9 cellular contexts compared by ENCODE assay signal in genomic region chr11:69637601-69637955, GRCh38. TPM values are rescaled to one million over a fixed set of nuclear protein-coding genes. Genes with fewer than 3 reads are reported as not detected.
DNase-seq lines count a peak whose midpoint lies in the region; ATAC-seq, FAIRE-seq and TF ChIP-seq lines count a peak whose summit lies in the region.
"Had no signal": no experiment of that assay in that cellular context is flagged by ENCODE, and none has a peak within 500 bp of the region (broad histone marks: within the 10 kb centered on the region; RNA-seq: fewer than 3 reads in every experiment).

No MANE protein-coding gene starts in this region.

- no peak for TF ChIP-seq RAD21 in A549 (conservative IDR thresholded peaks at IDR 0.05 in 1 of 2, IDR thresholded peaks at IDR 0.05 in 1 of 2)

- H3K4me1 ChIP-seq in A549: peaks cover 17% of the 10 kb centered on the region
- peaks cover 4 to 51% of the 10 kb centered on the region in 2 donors for H3K4me1 ChIP-seq in muscle layer of duodenum (ENCODE audit: control insufficient read depth in 1 of 2, insufficient read depth in 2 of 2, low read length in 2 of 2)

- H3K27me3 ChIP-seq in muscle layer of duodenum (ENCODE audit: low read depth, low read length): peaks cover 7% of the 10 kb centered on the region

- H3K4me2 ChIP-seq in A549: peak overlapping the region; percentile 88

- no peak for DNase-seq in A549 (ENCODE audit: low read depth in 1 of 2, low spot score in 1 of 2)
- DNase-seq in HFF-Myc (ENCODE audit: extremely low read depth, low read depth): no peak
- peak; percentile 73 for DNase-seq in ecto neural progenitor cell (ENCODE audit: low spot score)
- DNase-seq in SKM-1 (lab: John Stamatoyannopoulos, UW; ENCODE audit: unreplicated experiment): no peak
- DNase-seq in activated CD4-positive, CD25-positive, alpha-beta regulatory T cell treated with anti-CD3 and anti-CD28 coated beads, Interleukin-2, amount 50 U/mL, for 72 hours: no peak
- DNase-seq in CD1c-positive myeloid dendritic cell (ENCODE audit: extremely low spot score): no peak
- DNase-seq: DMS 273 treated with DMSO at 0.1 percent for 48 hours had no signal

- ATAC-seq in A549 (no peak), HG02759 (IDR thresholded peaks at IDR 0.05; ENCODE audit: unreplicated experiment) (no peak)

- H3K36me3 ChIP-seq in muscle layer of duodenum (ENCODE audit: control insufficient read depth in 1 of 2, insufficient read depth in 2 of 2, low read length in 2 of 2): no peaks in the 10 kb centered on the region

- TF ChIP-seq POLR2A in A549 (IDR thresholded peaks at IDR 0.05; ENCODE audit: low read length): no peak

- POLR2A ChIA-PET in A549 (lab: Yijun Ruan, JAX): interaction anchor here (8.9 kb wide), 1 partner anchor 341 kb away, joined by 188 read pairs; the partner anchor contains the start of gene MYEOV

- WGBS in A549 (ENCODE audit: missing lambda C conversion rate): 94% methylated on average over 28 of the region's 28 CpGs

- H3K27ac ChIP-seq in A549 (peak overlapping the region; percentile 95 to 96), muscle layer of duodenum (ENCODE audit: low read length) (no peak overlapping the region)

- no peak for TF ChIP-seq EP300 in A549 (IDR thresholded peaks at IDR 0.05)

- TF ChIP-seq CTCF in A549 (IDR thresholded peaks at IDR 0.05) (no peak), HFF-Myc (IDR thresholded peaks at IDR 0.05; ENCODE audit: low read depth, low read length, missing control alignments) (no peak)

- H3K9me3 ChIP-seq in A549 (no peaks in the 10 kb centered on the region), muscle layer of duodenum (ENCODE audit: control insufficient read depth in 1 of 2, low read length in 2 of 2) (no peaks in the 10 kb centered on the region)

- CTCF ChIA-PET in A549 (lab: Yijun Ruan, JAX): interaction anchor here (1.3 kb wide), 1 partner anchor 341 kb away, joined by 3 read pairs; no protein-coding TSS in a partner anchor

- no peak for FAIRE-seq in A549 (lab: Jason Lieb, UNC)

- no peak overlapping the region for H3K4me3 ChIP-seq in A549
- peak overlapping the region; percentile 99 for H3K4me3 ChIP-seq in HFF-Myc (replicated peaks; ENCODE audit: low read depth, low read length)
- H3K4me3 ChIP-seq in muscle layer of duodenum (ENCODE audit: low read depth in 1 of 2, low read length in 2 of 2): peak overlapping the region; percentile 11 to 53

TF ChIP-seq in A549, 52 proteins besides CTCF, POLR2A, EP300 and RAD21:
- TF ChIP-seq E2F6 (IDR thresholded peaks at IDR 0.05; ENCODE audit: borderline replicate concordance, low read depth): no peak
- no peak for TF ChIP-seq HOXA7 (CRISPR knock-in tag; IDR thresholded peaks at IDR 0.05)
- TF ChIP-seq MAFK (IDR thresholded peaks at IDR 0.05; ENCODE audit: partially characterized antibody): no peak
- TF ChIP-seq ZSCAN20 (CRISPR knock-in tag; IDR thresholded peaks at IDR 0.05): no peak
- no peak for TF ChIP-seq RARB (CRISPR knock-in tag; IDR thresholded peaks at IDR 0.05)
- TF ChIP-seq CHD4 (IDR thresholded peaks at IDR 0.05; ENCODE audit: borderline replicate concordance): no peak
- no peak for TF ChIP-seq CBX8 (IDR thresholded peaks at IDR 0.05)

RNA-seq across cellular contexts. Expression of gene CCND1, which starts 3.4 kb away (rescaled TPM):
- polyA plus RNA-seq in A549 (2011; rRNA removed) (106 and 136 TPM in 2 replicates), A549 (2017; fragmentation: RNase III; extraction: RNeasy Plus Mini Kit Qiagen cat#74134 plus additional on column Dnase treatment) (125 to 157 TPM (median 131 TPM) in 3 replicates)
- polyA plus RNA-seq in A549 (2012; cell fraction: cytosol; rRNA removed): 219 and 249 TPM in 2 replicates
- polyA plus RNA-seq in A549 (2012; cell fraction: nucleus; rRNA removed): 343 and 460 TPM in 2 replicates
- 276 and 347 TPM in 2 replicates for polyA minus RNA-seq in A549 (2011; rRNA and poly(A)+ RNA removed)

RNA-seq across cellular contexts. Expression of gene LTO1, which starts 37.6 kb away (rescaled TPM):
- polyA plus RNA-seq in A549 (2011; rRNA removed) (20.0 and 25.1 TPM in 2 replicates), A549 (2017; fragmentation: RNase III; extraction: RNeasy Plus Mini Kit Qiagen cat#74134 plus additional on column Dnase treatment) (27.0 to 30.3 TPM (median 29.7 TPM) in 3 replicates)
- polyA plus RNA-seq in A549 (2012; cell fraction: cytosol; rRNA removed): 27.7 TPM in 2 replicates
- polyA plus RNA-seq in A549 (2012; cell fraction: nucleus; rRNA removed): 31.5 and 54.7 TPM in 2 replicates
- 11.0 TPM in 2 replicates for polyA minus RNA-seq in A549 (2011; rRNA and poly(A)+ RNA removed)
